Comparison of ENCODE assay signal across 8 cellular contexts in genomic region chr9:107137495-107138202, GRCh38.
A peak's percentile ranks its signal among the peaks of the same experiment; 100 is the strongest.
DNase-seq lines count a peak whose midpoint lies in the region; ATAC-seq, FAIRE-seq and TF ChIP-seq lines count a peak whose summit lies in the region.

No MANE protein-coding gene starts in this region.

- peaks cover 8 to 21% of the 10 kb centered on the region in 2 donors for H3K27me3 Mint-ChIP-seq in CD8-positive, alpha-beta memory T cell

- peaks cover 46% of the 10 kb centered on the region for H3K27me3 ChIP-seq in OCI-LY3 (ENCODE audit: low read depth, low read length)
- H3K27me3 ChIP-seq in CD8-positive, alpha-beta memory T cell (ENCODE audit: insufficient read depth, low read length, poor library complexity, severe bottlenecking) = no peaks in the 10 kb centered on the region

- POLR2A ChIA-PET in CD8-positive, alpha-beta memory T cell (lab: Charles Lee) = no interaction called here

- H3K4me3 ChIP-seq in OCI-LY3 (ENCODE audit: low read length) = no peak overlapping the region
- H3K4me3 ChIP-seq in CD8-positive, alpha-beta memory T cell (ENCODE audit: low read length) = no peak overlapping the region

- H2AFZ ChIP-seq in OCI-LY3 (ENCODE audit: low read depth, low read length) = no peak overlapping the region

- no peak for FAIRE-seq in GM12891 (lab: Jason Lieb, UNC)

- H3K4me3 Mint-ChIP-seq in CD8-positive, alpha-beta memory T cell = no peak overlapping the region

- no peaks in the 10 kb centered on the region for H3K36me3 ChIP-seq in OCI-LY3 (replicated peaks; ENCODE audit: low read depth, low read length)
- H3K36me3 ChIP-seq in CD8-positive, alpha-beta memory T cell (ENCODE audit: insufficient read depth, low read length) = no peaks in the 10 kb centered on the region

- intact Hi-C loops in sciatic nerve (cut with DNase I) (no loop called here), posterior vena cava (cut with DNase I) (no loop called here)

- 0 out of 2 replicates have a peak overlapping the region, but pooled peaks have one; percentile 14 for H3K4me2 ChIP-seq in OCI-LY3 (ENCODE audit: low read length)

- ATAC-seq in GM19395 (IDR thresholded peaks at IDR 0.05; ENCODE audit: unreplicated experiment) (peak; percentile 77), esophagus mucosa (peak; percentile 36), sciatic nerve (peak; percentile 51)

- H3K9me3 Mint-ChIP-seq in CD8-positive, alpha-beta memory T cell = no peaks in the 10 kb centered on the region

- TF ChIP-seq POLR2A in GM12891 (IDR thresholded peaks at IDR 0.05; ENCODE audit: low read depth, low read length) = no peak

- no peaks in the 10 kb centered on the region for H3K36me3 Mint-ChIP-seq in CD8-positive, alpha-beta memory T cell

- peaks cover 14% of the 10 kb centered on the region for H3K4me1 ChIP-seq in OCI-LY3 (ENCODE audit: low read length)
- no peaks in the 10 kb centered on the region for H3K4me1 ChIP-seq in CD8-positive, alpha-beta memory T cell (ENCODE audit: insufficient read depth, low read length)

- no peak overlapping the region for H3K27ac ChIP-seq in OCI-LY3 (ENCODE audit: low read length)
- no peak overlapping the region for H3K27ac ChIP-seq in CD8-positive, alpha-beta memory T cell (ENCODE audit: low read depth, low read length)

- H3K9me3 ChIP-seq in OCI-LY3 (ENCODE audit: insufficient read depth, low read length) = no peaks in the 10 kb centered on the region
- no peaks in the 10 kb centered on the region for H3K9me3 ChIP-seq in CD8-positive, alpha-beta memory T cell (ENCODE audit: low read length)

- H3K79me2 ChIP-seq in OCI-LY3 (ENCODE audit: low read length) = no peaks in the 10 kb centered on the region

- no peaks in the 10 kb centered on the region for H3K4me1 Mint-ChIP-seq in CD8-positive, alpha-beta memory T cell

- TF ChIP-seq CTCF in OCI-LY3 (IDR thresholded peaks at IDR 0.05; ENCODE audit: low read depth, low read length) = peak; percentile 68

- no peak overlapping the region for H3K9ac ChIP-seq in OCI-LY3 (ENCODE audit: low read length)

- no peak overlapping the region for H3K27ac Mint-ChIP-seq in CD8-positive, alpha-beta memory T cell

- H4K20me1 ChIP-seq in OCI-LY3 (ENCODE audit: insufficient read depth, low read length) = no peaks in the 10 kb centered on the region

- CTCF ChIA-PET in CD8-positive, alpha-beta memory T cell (lab: Charles Lee) = interaction anchor here (0.7 to 1.7 kb wide), 4 partner anchors 9 to 203 kb away, joined by 3 to 5 read pairs (median 4); no protein-coding TSS in a partner anchor

- peak; percentile 49 for DNase-seq in D341Med (ENCODE audit: low spot score)
- DNase-seq in sciatic nerve (ENCODE audit: low spot score) = no peak
- DNase-seq in CD8-positive, alpha-beta memory T cell = no peak
- no peak for DNase-seq in posterior vena cava (ENCODE audit: low spot score)
- DNase-seq in GM12891 (ENCODE audit: insufficient read length, low spot score) = no peak

TF ChIP-seq in GM12891, 5 proteins besides CTCF, POLR2A, EP300 and RAD21:
- no peak for TF ChIP-seq PAX5 (IDR thresholded peaks at IDR 0.05; ENCODE audit: insufficient read depth, low read length, severe bottlenecking)
- no peak for TF ChIP-seq TAF1 (IDR thresholded peaks at IDR 0.05; ENCODE audit: low read depth, low read length)
- no peak for TF ChIP-seq SPI1 (IDR thresholded peaks at IDR 0.05; ENCODE audit: low read depth, low read length)
- TF ChIP-seq POU2F2 (IDR thresholded peaks at IDR 0.05; ENCODE audit: low read depth, low read length) = no peak
- TF ChIP-seq POLR2AphosphoS5 (IDR thresholded peaks at IDR 0.05; ENCODE audit: low read depth, low read length) = no peak
